1 cellular context compared by ENCODE assay signal in genomic region chr20:44215125-44215524, GRCh38.
TF ChIP-seq lines count a peak whose summit lies in the region.

No MANE protein-coding gene starts in this region.

TF ChIP-seq in HepG2, 621 proteins besides CTCF, POLR2A, EP300 and RAD21 (continued from another document and continues in another):
- TF ChIP-seq, protein P1, sequence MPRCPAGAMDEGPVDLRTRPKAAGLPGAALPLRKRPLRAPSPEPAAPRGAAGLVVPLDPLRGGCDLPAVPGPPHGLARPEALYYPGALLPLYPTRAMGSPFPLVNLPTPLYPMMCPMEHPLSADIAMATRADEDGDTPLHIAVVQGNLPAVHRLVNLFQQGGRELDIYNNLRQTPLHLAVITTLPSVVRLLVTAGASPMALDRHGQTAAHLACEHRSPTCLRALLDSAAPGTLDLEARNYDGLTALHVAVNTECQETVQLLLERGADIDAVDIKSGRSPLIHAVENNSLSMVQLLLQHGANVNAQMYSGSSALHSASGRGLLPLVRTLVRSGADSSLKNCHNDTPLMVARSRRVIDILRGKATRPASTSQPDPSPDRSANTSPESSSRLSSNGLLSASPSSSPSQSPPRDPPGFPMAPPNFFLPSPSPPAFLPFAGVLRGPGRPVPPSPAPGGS (CRISPR knock-in tag; IDR thresholded peaks at IDR 0.05): no peak
- TF ChIP-seq NFE2 (CRISPR knock-in tag; IDR thresholded peaks at IDR 0.05) (0 out of 2 replicates have a peak, but pooled peaks have one; percentile 25), ZNF251 (CRISPR knock-in tag; IDR thresholded peaks at IDR 0.05) (no peak), ZNF549 (CRISPR knock-in tag; IDR thresholded peaks at IDR 0.05) (no peak), MAFK (conservative IDR thresholded peaks at IDR 0.05 in 1 of 2, IDR thresholded peaks at IDR 0.05 in 1 of 2; ENCODE audit: low read length in 2 of 2) (no peak), U2AF1 (optimal IDR thresholded peaks at IDR 0.05; ENCODE audit: low read depth, low read length) (no peak), SNAPC4 (CRISPR knock-in tag; IDR thresholded peaks at IDR 0.05) (no peak), CEBPG (CRISPR knock-in tag; IDR thresholded peaks at IDR 0.05) (0 out of 2 replicates have a peak, but pooled peaks have one; percentile 22), ZNF772 (CRISPR knock-in tag; IDR thresholded peaks at IDR 0.05) (no peak), ZNF296 (CRISPR knock-in tag; conservative IDR thresholded peaks at IDR 0.05) (no peak), SOX13 (IDR thresholded peaks at IDR 0.05) (no peak), SOX13 (CRISPR knock-in tag; conservative IDR thresholded peaks at IDR 0.05 in 1 of 2, IDR thresholded peaks at IDR 0.05 in 1 of 2) (peak in 1 of 2 experiments; percentile 41; a peak in 1 of 4 replicates), ZNF770 (CRISPR knock-in tag; IDR thresholded peaks at IDR 0.05) (no peak), KDM3A (CRISPR knock-in tag; IDR thresholded peaks at IDR 0.05; ENCODE audit: low read depth) (peak; percentile 63; the same call in 1 of the 2 replicates), PCBP2 (optimal IDR thresholded peaks at IDR 0.05; ENCODE audit: low read depth, low read length, poor library complexity, severe bottlenecking) (peak; percentile 45), ETV5 (CRISPR knock-in tag; IDR thresholded peaks at IDR 0.05; ENCODE audit: borderline replicate concordance) (no peak), ZMYM2 (CRISPR knock-in tag; IDR thresholded peaks at IDR 0.05) (no peak), ZNF12 (CRISPR knock-in tag; IDR thresholded peaks at IDR 0.05) (no peak), SIX4 (CRISPR knock-in tag; IDR thresholded peaks at IDR 0.05) (0 out of 2 replicates have a peak, but pooled peaks have one; percentile 26), STAT5B (CRISPR knock-in tag; IDR thresholded peaks at IDR 0.05) (0 out of 2 replicates have a peak, but pooled peaks have one; percentile 37), CBX1 (IDR thresholded peaks at IDR 0.05; ENCODE audit: low read depth) (no peak), GABPB1 (CRISPR knock-in tag; IDR thresholded peaks at IDR 0.05) (0 out of 2 replicates have a peak, but pooled peaks have one; percentile 38), CCDC6 (CRISPR knock-in tag; IDR thresholded peaks at IDR 0.05) (no peak), BCL6 (CRISPR knock-in tag; IDR thresholded peaks at IDR 0.05) (0 out of 2 replicates have a peak, but pooled peaks have one; percentile 35), ZNF446 (CRISPR knock-in tag; IDR thresholded peaks at IDR 0.05) (no peak), MXD4 (CRISPR knock-in tag; IDR thresholded peaks at IDR 0.05) (no peak), RELA (CRISPR knock-in tag; IDR thresholded peaks at IDR 0.05) (no peak), DRAP1 (CRISPR knock-in tag; IDR thresholded peaks at IDR 0.05) (peak; percentile 31; the same call in 1 of the 2 replicates), NCOA1 (CRISPR knock-in tag; IDR thresholded peaks at IDR 0.05) (no peak), ZSCAN20 (CRISPR knock-in tag; IDR thresholded peaks at IDR 0.05; ENCODE audit: borderline replicate concordance) (no peak), KLF11 (CRISPR knock-in tag; IDR thresholded peaks at IDR 0.05) (peak; percentile 72; the same call in 1 of the 2 replicates), ZNF639 (CRISPR knock-in tag; conservative IDR thresholded peaks at IDR 0.05) (0 out of 2 replicates have a peak, but pooled peaks have one; percentile 35), PHF5A (CRISPR knock-in tag; IDR thresholded peaks at IDR 0.05; ENCODE audit: low read depth, unreplicated experiment) (no peak), FOXK1 (CRISPR knock-in tag; IDR thresholded peaks at IDR 0.05; ENCODE audit: borderline replicate concordance, low read depth) (no peak), POGZ (CRISPR knock-in tag; IDR thresholded peaks at IDR 0.05) (no peak), GABPA (IDR thresholded peaks at IDR 0.05; ENCODE audit: low read depth, low read length) (no peak), GABPA (CRISPR knock-in tag; IDR thresholded peaks at IDR 0.05; ENCODE audit: low read depth) (no peak), MYC (CRISPR knock-in tag; IDR thresholded peaks at IDR 0.05; ENCODE audit: borderline replicate concordance) (peak; percentile 16; the same call in 1 of the 2 replicates), RERE (CRISPR knock-in tag; IDR thresholded peaks at IDR 0.05; ENCODE audit: low read depth) (no peak), NONO (IDR thresholded peaks at IDR 0.05) (no peak), NONO (CRISPR knock-in tag; conservative IDR thresholded peaks at IDR 0.05) (no peak)
- TF ChIP-seq, protein P2, sequence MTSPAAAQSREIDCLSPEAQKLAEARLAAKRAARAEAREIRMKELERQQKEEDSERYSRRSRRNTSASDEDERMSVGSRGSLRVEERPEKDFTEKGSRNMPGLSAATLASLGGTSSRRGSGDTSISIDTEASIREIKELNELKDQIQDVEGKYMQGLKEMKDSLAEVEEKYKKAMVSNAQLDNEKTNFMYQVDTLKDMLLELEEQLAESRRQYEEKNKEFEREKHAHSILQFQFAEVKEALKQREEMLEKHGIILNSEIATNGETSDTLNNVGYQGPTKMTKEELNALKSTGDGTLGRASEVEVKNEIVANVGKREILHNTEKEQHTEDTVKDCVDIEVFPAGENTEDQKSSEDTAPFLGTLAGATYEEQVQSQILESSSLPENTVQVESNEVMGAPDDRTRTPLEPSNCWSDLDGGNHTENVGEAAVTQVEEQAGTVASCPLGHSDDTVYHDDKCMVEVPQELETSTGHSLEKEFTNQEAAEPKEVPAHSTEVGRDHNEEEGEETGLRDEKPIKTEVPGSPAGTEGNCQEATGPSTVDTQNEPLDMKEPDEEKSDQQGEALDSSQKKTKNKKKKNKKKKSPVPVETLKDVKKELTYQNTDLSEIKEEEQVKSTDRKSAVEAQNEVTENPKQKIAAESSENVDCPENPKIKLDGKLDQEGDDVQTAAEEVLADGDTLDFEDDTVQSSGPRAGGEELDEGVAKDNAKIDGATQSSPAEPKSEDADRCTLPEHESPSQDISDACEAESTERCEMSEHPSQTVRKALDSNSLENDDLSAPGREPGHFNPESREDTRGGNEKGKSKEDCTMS (CRISPR knock-in tag; conservative IDR thresholded peaks at IDR 0.05): no peak
- TF ChIP-seq, protein P3, sequence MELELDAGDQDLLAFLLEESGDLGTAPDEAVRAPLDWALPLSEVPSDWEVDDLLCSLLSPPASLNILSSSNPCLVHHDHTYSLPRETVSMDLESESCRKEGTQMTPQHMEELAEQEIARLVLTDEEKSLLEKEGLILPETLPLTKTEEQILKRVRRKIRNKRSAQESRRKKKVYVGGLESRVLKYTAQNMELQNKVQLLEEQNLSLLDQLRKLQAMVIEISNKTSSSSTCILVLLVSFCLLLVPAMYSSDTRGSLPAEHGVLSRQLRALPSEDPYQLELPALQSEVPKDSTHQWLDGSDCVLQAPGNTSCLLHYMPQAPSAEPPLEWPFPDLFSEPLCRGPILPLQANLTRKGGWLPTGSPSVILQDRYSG (CRISPR knock-in tag; IDR thresholded peaks at IDR 0.05): no peak
- TF ChIP-seq, protein P4, sequence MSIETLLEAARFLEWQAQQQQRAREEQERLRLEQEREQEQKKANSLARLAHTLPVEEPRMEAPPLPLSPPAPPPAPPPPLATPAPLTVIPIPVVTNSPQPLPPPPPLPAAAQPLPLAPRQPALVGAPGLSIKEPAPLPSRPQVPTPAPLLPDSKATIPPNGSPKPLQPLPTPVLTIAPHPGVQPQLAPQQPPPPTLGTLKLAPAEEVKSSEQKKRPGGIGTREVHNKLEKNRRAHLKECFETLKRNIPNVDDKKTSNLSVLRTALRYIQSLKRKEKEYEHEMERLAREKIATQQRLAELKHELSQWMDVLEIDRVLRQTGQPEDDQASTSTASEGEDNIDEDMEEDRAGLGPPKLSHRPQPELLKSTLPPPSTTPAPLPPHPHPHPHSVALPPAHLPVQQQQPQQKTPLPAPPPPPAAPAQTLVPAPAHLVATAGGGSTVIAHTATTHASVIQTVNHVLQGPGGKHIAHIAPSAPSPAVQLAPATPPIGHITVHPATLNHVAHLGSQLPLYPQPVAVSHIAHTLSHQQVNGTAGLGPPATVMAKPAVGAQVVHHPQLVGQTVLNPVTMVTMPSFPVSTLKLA (IDR thresholded peaks at IDR 0.05): no peak
